Comparison of ENCODE assay signal across 8 cellular contexts in genomic region chr3:186806173-186807055, GRCh38. TPM values are rescaled to one million over a fixed set of nuclear protein-coding genes. Genes with fewer than 3 reads are reported as not detected.
A peak's percentile ranks its signal among the peaks of the same experiment; 100 is the strongest.
DNase-seq lines count a peak whose midpoint lies in the region; ATAC-seq and TF ChIP-seq lines count a peak whose summit lies in the region.

Gene RFC4, minus strand, starts transcription at chr3:186806482. Its CDS starts 1,769 bp downstream, at chr3:186804713.

- H3K27me3 ChIP-seq in HUES48 (ENCODE audit: control insufficient read depth, insufficient read depth, low read length), result no peaks in the 10 kb centered on the region
- H3K27me3 ChIP-seq in OCI-LY3 (ENCODE audit: low read depth, low read length), result no peaks in the 10 kb centered on the region
- H3K27me3 ChIP-seq in mononuclear cell (ENCODE audit: insufficient read depth, low read length), result no peaks in the 10 kb centered on the region

- H3K9ac ChIP-seq in HUES48 (ENCODE audit: low read depth, low read length), result peak within 1 kb of the TSS; percentile 94
- H3K9ac ChIP-seq in OCI-LY3 (ENCODE audit: low read length), result peak within 1 kb of the TSS; percentile 93

- H3K4me1 ChIP-seq in HUES48 (ENCODE audit: control insufficient read depth, insufficient read depth, low read length) (peaks cover 13% of the 10 kb centered on the region), OCI-LY3 (ENCODE audit: low read length) (peaks cover 15% of the 10 kb centered on the region), mononuclear cell (ENCODE audit: insufficient read depth, low read length) (peaks cover 19% of the 10 kb centered on the region)

- peak; percentile 92 for ATAC-seq in GM21390 (IDR thresholded peaks at IDR 0.05; ENCODE audit: unreplicated experiment)

- peak within 1 kb of the TSS; percentile 84; the same call in 1 of the 2 replicates for H2AFZ ChIP-seq in OCI-LY3 (ENCODE audit: low read depth, low read length)

- no peaks in the 10 kb centered on the region for H4K20me1 ChIP-seq in OCI-LY3 (ENCODE audit: insufficient read depth, low read length)

- H3K36me3 ChIP-seq in HUES48 (ENCODE audit: control insufficient read depth, insufficient read depth, low read length) (peaks cover 35% of the 10 kb centered on the region), OCI-LY3 (replicated peaks; ENCODE audit: low read depth, low read length) (peaks cover 20% of the 10 kb centered on the region)

- H3K4me3 ChIP-seq in HUES48 (ENCODE audit: low read depth, low read length) (peak within 1 kb of the TSS; percentile 92), OCI-LY3 (ENCODE audit: low read length) (peak within 1 kb of the TSS; percentile 85), mononuclear cell (ENCODE audit: low read length) (peak within 1 kb of the TSS; percentile 83)

- no peak for TF ChIP-seq CTCF in OCI-LY3 (IDR thresholded peaks at IDR 0.05; ENCODE audit: low read depth, low read length)

- DNase-seq in Caki2 (ENCODE audit: low read depth) (peak; percentile 84), epidermal melanocyte (ENCODE audit: insufficient read length, low spot score) (peak; percentile 66)
- DNase-seq in activated CD8-positive, alpha-beta memory T cell treated with anti-CD3 and anti-CD28 coated beads, Interleukin-2, amount 50 U/mL, for 48 hours, result peak; percentile 94
- DNase-seq in stimulated activated CD8-positive, alpha-beta memory T cell treated with anti-CD3 and anti-CD28 coated beads, Interleukin-4, amount 100 ng/mL, for 1 hour (ENCODE audit: low read depth in 2 of 2, low spot score in 1 of 2), result peak; percentile 70 to 71

- peaks cover 39% of the 10 kb centered on the region for H3K79me2 ChIP-seq in OCI-LY3 (ENCODE audit: low read length)

- H3K9me3 ChIP-seq in HUES48 (ENCODE audit: control insufficient read depth, insufficient read depth, low read length) (no peaks in the 10 kb centered on the region), OCI-LY3 (ENCODE audit: insufficient read depth, low read length) (no peaks in the 10 kb centered on the region), mononuclear cell (ENCODE audit: low read depth, low read length) (no peaks in the 10 kb centered on the region)

- in situ Hi-C loops in Caki2 (cut with HindIII; ENCODE audit: low pct_unique_long_range_greater_than_20kb, low sequenced_read_pairs), result no loop called here

- H3K4me2 ChIP-seq in OCI-LY3 (ENCODE audit: low read length), result peak within 1 kb of the TSS; percentile 92

- H3K27ac ChIP-seq in HUES48 (ENCODE audit: low read depth, low read length), result peak within 1 kb of the TSS; percentile 95
- peak within 1 kb of the TSS; percentile 70 for H3K27ac ChIP-seq in OCI-LY3 (ENCODE audit: low read length)

RNA-seq across cellular contexts. Expression of gene RFC4, which starts in this region (rescaled TPM):
- 74.0 and 165 TPM in 2 replicates for total RNA-seq in Caki2 (2014; rRNA removed; shearing (Covaris generic); ENCODE audit: low replicate concordance)
- total RNA-seq in mononuclear cell, result 9.3 TPM

Comparison
In these comparisons a context has a peak if more than half of its experiments do, and no peak if none do; other contexts are left out.
1. Peak in every context shown above with its lines: DNase-seq, ATAC-seq, H3K4me3 ChIP-seq and H3K27ac ChIP-seq.